In genomic region chr10:79430506-79430905, GRCh38 we compare ENCODE assay signal across 33 cellular contexts. TPM values are rescaled to one million over a fixed set of nuclear protein-coding genes. Genes with fewer than 3 reads are reported as not detected.
DNase-seq lines count a peak whose midpoint lies in the region; ATAC-seq and TF ChIP-seq lines count a peak whose summit lies in the region.
"Had no signal": no experiment of that assay in that cellular context is flagged by ENCODE, and none has a peak within 500 bp of the region (broad histone marks: within the 10 kb centered on the region; RNA-seq: fewer than 3 reads in every experiment).

No MANE protein-coding gene starts in this region.

- no peak overlapping the region for H2BK120ac ChIP-seq in mesenchymal stem cell (ENCODE audit: low read depth, low read length)

- no peak overlapping the region for H3K4ac ChIP-seq in mesenchymal stem cell (ENCODE audit: low read depth in 1 of 2, low read length in 2 of 2)

- H3K27ac Mint-ChIP-seq in naive thymus-derived CD4-positive, alpha-beta T cell: no peak overlapping the region
- H3K27ac Mint-ChIP-seq: B cell; H9; stimulated activated memory B cell treated with anti-CD40 and anti-IgM and Interleukin-4, amounts not matched to agents 10 μg/mL and 1 μg/mL and 100 μg/mL, for 72 hours had no signal

- TF ChIP-seq POLR2A in stomach (IDR thresholded peaks at IDR 0.05): no peak

- H2BK12ac ChIP-seq in mesenchymal stem cell (ENCODE audit: low read length in 2 of 2): peak overlapping the region in 1 of 2 experiments; percentile 37

- peaks cover 0 to 5% (median 4%) of the 10 kb centered on the region in 5 donors for H3K36me3 Mint-ChIP-seq in naive thymus-derived CD4-positive, alpha-beta T cell

- H3K27me3 Mint-ChIP-seq in naive thymus-derived CD4-positive, alpha-beta T cell: peaks cover 0 to 15% (median 0%) of the 10 kb centered on the region in 5 donors
- H3K27me3 Mint-ChIP-seq: B cell; stimulated activated memory B cell treated with anti-CD40 and anti-IgM and Interleukin-4, amounts not matched to agents 10 μg/mL and 1 μg/mL and 100 μg/mL, for 72 hours had no signal

- 93% methylated on average over 5 of the region's 5 CpGs for WGBS in mesenchymal stem cell
- 59 to 71% (median 64%) methylated on average over 4 to 5 of the region's 5 CpGs for WGBS in stomach, 5 donors

- H3K23ac ChIP-seq in mesenchymal stem cell (ENCODE audit: low read length in 2 of 2): no peak overlapping the region

- ATAC-seq in naive thymus-derived CD4-positive, alpha-beta T cell: no peak
- ATAC-seq: body of pancreas; lower lobe of right lung; PC-3; stimulated activated memory B cell treated with anti-CD40 and anti-IgM and Interleukin-4, amounts not matched to agents 10 μg/mL and 1 μg/mL and 100 μg/mL, for 72 hours had no signal

- H3K4me3 ChIP-seq in H7 (ENCODE audit: insufficient read depth, low read depth, low read length) (no peak overlapping the region), dorsolateral prefrontal cortex (no peak overlapping the region), mesenchymal stem cell (ENCODE audit: insufficient read depth in 1 of 2, low read depth in 1 of 2, low read length in 2 of 2) (no peak overlapping the region), stomach (no peak overlapping the region)
- H3K4me3 ChIP-seq in naive thymus-derived CD4-positive, alpha-beta T cell (ENCODE audit: low read length): no peak overlapping the region
- H3K4me3 ChIP-seq: A549, body of pancreas, lower lobe of right lung, right atrium auricular region, testis had no signal

- DNase-seq in H7 (peak; percentile 16), dorsolateral prefrontal cortex (peak in 2 of 10 donors; percentile 21 to 28), mesenchymal stem cell (no peak), stomach (no peak), cerebellum (ENCODE audit: low spot score) (no peak), islet precursor cell (no peak), GM19238 (ENCODE audit: insufficient read length, low spot score) (no peak)
- DNase-seq in naive thymus-derived CD4-positive, alpha-beta T cell: no peak
- DNase-seq: activated CD4-positive, alpha-beta T cell treated with anti-CD3 and anti-CD28 coated beads for 48 hours; activated gamma-delta T cell treated with Interleukin-2 at 50 U/mL for 16 hours; activated T-cell treated with anti-CD3 and anti-CD28 coated beads, Interleukin-2, amount 50 U/mL, for 1 hour; effector memory CD4-positive, alpha-beta T cell; GDM1; H9; lower lobe of right lung; NCI-H1092; NCI-H187; NCI-H2171; NCI-H510A treated with DMSO at 0.1 percent for 48 hours; PC-3; SHP77 treated with DMSO at 0.1 percent for 48 hours; stimulated activated CD4-positive, alpha-beta T cell treated with anti-CD3 and anti-CD28 coated beads, Interleukin-12 subunit alpha, Interleukin-12 subunit beta, amount 100 ng/mL, for 4 hours; stimulated activated CD4-positive, alpha-beta T cell treated with anti-CD3 and anti-CD28 coated beads, Interleukin-4, amount 100 ng/mL, for 1 hour; T-helper 9 cell; testis had no signal

- H3K4me2 ChIP-seq in mesenchymal stem cell (ENCODE audit: low read length, poor library complexity, severe bottlenecking): no peak overlapping the region
- H3K4me2 ChIP-seq: A549 had no signal

- H3K18ac ChIP-seq in mesenchymal stem cell (ENCODE audit: low read depth in 1 of 2, low read length in 2 of 2): no peak overlapping the region

- H3K4me1 ChIP-seq in mesenchymal stem cell (ENCODE audit: control insufficient read depth, insufficient read depth, low read depth, low read length) (peaks cover 32% of the 10 kb centered on the region), stomach (peaks cover 28 to 70% (median 47%) of the 10 kb centered on the region in 4 donors)
- no peaks in the 10 kb centered on the region for H3K4me1 ChIP-seq in naive thymus-derived CD4-positive, alpha-beta T cell (ENCODE audit: control insufficient read depth in 2 of 2, insufficient read depth in 2 of 2, low read length in 2 of 2)
- H3K4me1 ChIP-seq: parathyroid adenoma had no signal

- H3K9me3 Mint-ChIP-seq in naive thymus-derived CD4-positive, alpha-beta T cell: peaks cover 0 to 5% (median 0%) of the 10 kb centered on the region in 11 donors
- H3K9me3 Mint-ChIP-seq: H9 had no signal

- H3K36me3 ChIP-seq in H7 (replicated peaks; ENCODE audit: control insufficient read depth, insufficient read depth, low read length) (no peaks in the 10 kb centered on the region), mesenchymal stem cell (ENCODE audit: control insufficient read depth in 1 of 2, insufficient read depth in 2 of 2, low read depth in 1 of 2, low read length in 2 of 2) (peaks cover 52 to 88% of the 10 kb centered on the region in 2 experiments), stomach (peaks cover 4 to 45% (median 44%) of the 10 kb centered on the region in 4 donors)
- no peaks in the 10 kb centered on the region for H3K36me3 ChIP-seq in naive thymus-derived CD4-positive, alpha-beta T cell (ENCODE audit: control insufficient read depth in 2 of 3, insufficient read depth in 3 of 3, low read length in 3 of 3)
- H3K36me3 ChIP-seq: WERI-Rb-1 had no signal

- H3K9ac ChIP-seq in mesenchymal stem cell (ENCODE audit: low read length): peak overlapping the region; percentile 31
- H3K9ac ChIP-seq: parathyroid adenoma had no signal

- no peak overlapping the region for H2BK5ac ChIP-seq in mesenchymal stem cell (ENCODE audit: low read depth, low read length, poor library complexity, severe bottlenecking)

- no peak overlapping the region for H3K4me3 Mint-ChIP-seq in naive thymus-derived CD4-positive, alpha-beta T cell
- H3K4me3 Mint-ChIP-seq: B cell; H9; stimulated activated memory B cell treated with anti-CD40 and anti-IgM and Interleukin-4, amounts not matched to agents 10 μg/mL and 1 μg/mL and 100 μg/mL, for 72 hours had no signal

- no peak overlapping the region for H2BK15ac ChIP-seq in mesenchymal stem cell (ENCODE audit: low read depth, poor library complexity, severe bottlenecking)

- no peak for TF ChIP-seq EP300 in stomach (IDR thresholded peaks at IDR 0.05)

- H3K4me1 Mint-ChIP-seq in naive thymus-derived CD4-positive, alpha-beta T cell: peaks cover 0 to 10% (median 0%) of the 10 kb centered on the region in 7 donors
- H3K4me1 Mint-ChIP-seq: B cell; stimulated activated memory B cell treated with anti-CD40 and anti-IgM and Interleukin-4, amounts not matched to agents 10 μg/mL and 1 μg/mL and 100 μg/mL, for 72 hours had no signal

- no peak overlapping the region for H2AK5ac ChIP-seq in mesenchymal stem cell (ENCODE audit: low read length, severe bottlenecking)

- H3K27me3 ChIP-seq in H7 (ENCODE audit: control insufficient read depth, insufficient read depth, low read length) (no peaks in the 10 kb centered on the region), dorsolateral prefrontal cortex (no peaks in the 10 kb centered on the region), mesenchymal stem cell (ENCODE audit: control insufficient read depth in 1 of 2, insufficient read depth in 1 of 2, low read length in 2 of 2) (no peaks in the 10 kb centered on the region), stomach (no peaks in the 10 kb centered on the region)
- no peaks in the 10 kb centered on the region for H3K27me3 ChIP-seq in naive thymus-derived CD4-positive, alpha-beta T cell (ENCODE audit: control insufficient read depth in 2 of 2, insufficient read depth in 2 of 2, low read length in 2 of 2)
- H3K27me3 ChIP-seq: body of pancreas, right atrium auricular region, testis had no signal

- H3K27ac ChIP-seq in dorsolateral prefrontal cortex: peak overlapping the region in 42 of 59 donors; percentile 1 to 99 (median 80)
- no peak overlapping the region for H3K27ac ChIP-seq in mesenchymal stem cell (ENCODE audit: low read length, poor library complexity, severe bottlenecking)
- H3K27ac ChIP-seq in stomach: peak overlapping the region in 4 of 5 donors; percentile 4 to 95 (median 66)
- H3K27ac ChIP-seq in naive thymus-derived CD4-positive, alpha-beta T cell (ENCODE audit: low read depth, low read length): no peak overlapping the region
- H3K27ac ChIP-seq: A549, body of pancreas, lower lobe of right lung, parathyroid adenoma, right atrium auricular region, testis, WERI-Rb-1 had no signal

- TF ChIP-seq CTCF in dorsolateral prefrontal cortex (IDR thresholded peaks at IDR 0.05 in 54 of 56, conservative IDR thresholded peaks at IDR 0.05 in 2 of 56; ENCODE audit: low read depth in 1 of 56, partially characterized antibody in 56 of 56): no peak
- no peak for TF ChIP-seq CTCF in stomach (IDR thresholded peaks at IDR 0.05)

- H3K79me1 ChIP-seq in mesenchymal stem cell (replicated peaks; ENCODE audit: low read length, poor library complexity, severe bottlenecking): peaks cover 31% of the 10 kb centered on the region

- no peaks in the 10 kb centered on the region for H3K9me3 ChIP-seq in mesenchymal stem cell (ENCODE audit: control insufficient read depth, low read length)
- no peaks in the 10 kb centered on the region for H3K9me3 ChIP-seq in stomach
- no peaks in the 10 kb centered on the region for H3K9me3 ChIP-seq in naive thymus-derived CD4-positive, alpha-beta T cell (ENCODE audit: control insufficient read depth in 2 of 3, low read length in 3 of 3)
- H3K9me3 ChIP-seq: A549, body of pancreas, lower lobe of right lung, right atrium auricular region, testis had no signal

- H4K91ac ChIP-seq in mesenchymal stem cell (ENCODE audit: low read length): no peak overlapping the region

- CTCF ChIA-PET in naive thymus-derived CD4-positive, alpha-beta T cell (lab: Charles Lee): interaction anchor here (0.5 kb wide), 1 partner anchor 113 kb away, joined by 4 read pairs; no protein-coding TSS in a partner anchor

- no peak overlapping the region for H2AFZ ChIP-seq in mesenchymal stem cell (ENCODE audit: low read depth, low read length)
- H2AFZ ChIP-seq: parathyroid adenoma had no signal

- intact Hi-C loops in dorsolateral prefrontal cortex (cut with DNase I): no loop called here
- intact Hi-C loops in stomach (cut with DNase I; ENCODE audit: low total_unique reads): no loop called here
- intact Hi-C loops in naive thymus-derived CD4-positive, alpha-beta T cell (cut with micrococcal nuclease): no loop called here

- H4K8ac ChIP-seq in mesenchymal stem cell (ENCODE audit: low read length): no peak overlapping the region

- POLR2A ChIA-PET in naive thymus-derived CD4-positive, alpha-beta T cell (lab: Charles Lee): no interaction called here

- no peak overlapping the region for H3K14ac ChIP-seq in mesenchymal stem cell (ENCODE audit: low read length in 2 of 2)

RNA-seq across cellular contexts. Expression of gene ZCCHC24, which starts 14.9 kb away (rescaled TPM):
- 7.5 and 9.0 TPM in 2 replicates for total RNA-seq in H7 (2014; rRNA removed; shearing (Covaris generic))
- total RNA-seq in dorsolateral prefrontal cortex: 100 to 1,000 TPM in 56 of 120 experiments, 10 to 100 TPM in 64; 46.7 to 245 (median 97.2) TPM
- polyA plus RNA-seq in mesenchymal stem cell (2013, experiment 1 of 2): 47.4 TPM
- polyA plus RNA-seq in mesenchymal stem cell (2013, experiment 2 of 2): 49.0 TPM
- 10 to 100 TPM in 4 of 5 donors, 1 to 10 TPM in 1; 9.7 to 60.3 (median 28.0) TPM for total RNA-seq in stomach
- polyA plus RNA-seq in stomach: 10 to 100 TPM; 13.3 to 53.0 (median 45.3) TPM
- total RNA-seq in cerebellum: 18.9 TPM
- 1 to 10 TPM in 2 of 5 experiments, under 1 TPM in 3; 0.58 to 2.0 (median 0.76) TPM for total RNA-seq in naive thymus-derived CD4-positive, alpha-beta T cell
- under 1 TPM; 0.30 to 0.54 TPM for polyA plus RNA-seq in naive thymus-derived CD4-positive, alpha-beta T cell
- polyA plus RNA-seq: neural cell had no signal

Comparison
In these comparisons a context has a peak if more than half of its experiments do, and no peak if none do; other contexts are left out.
1. H3K27ac ChIP-seq: peak in dorsolateral prefrontal cortex (42 of 59) and stomach (4 of 5); none in mesenchymal stem cell (single experiment) and naive thymus-derived CD4-positive, alpha-beta T cell (single experiment).